Comparison of ENCODE assay signal across 9 cellular contexts in the genomic region with DNA sequence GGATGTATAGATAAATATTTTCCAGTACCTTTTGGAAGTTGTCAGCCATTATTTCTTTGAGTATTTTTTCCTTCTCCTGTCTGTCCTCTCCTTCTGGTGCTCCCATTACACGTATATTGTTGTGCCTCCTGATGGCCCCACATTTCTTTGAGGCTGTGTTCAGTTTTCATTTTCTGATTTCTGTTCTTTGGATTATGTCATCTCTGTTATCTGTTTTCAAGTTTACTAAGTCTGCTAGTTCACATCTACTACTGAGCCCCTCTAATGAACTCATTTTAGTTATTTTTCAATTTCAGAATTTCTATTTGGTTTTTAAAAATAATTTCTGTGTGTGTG. TPM values are rescaled to one million over a fixed set of nuclear protein-coding genes. Genes with fewer than 3 reads are reported as not detected.
DNase-seq lines count a peak whose midpoint lies in the region; ATAC-seq and TF ChIP-seq lines count a peak whose summit lies in the region.
"Had no signal": no experiment of that assay in that cellular context is flagged by ENCODE, and none has a peak within 500 bp of the region (broad histone marks: within the 10 kb centered on the region; RNA-seq: fewer than 3 reads in every experiment).

No MANE protein-coding gene starts in this region.

- TF ChIP-seq POLR2A in testis (IDR thresholded peaks at IDR 0.05) (no peak), esophagus squamous epithelium (IDR thresholded peaks at IDR 0.05) (no peak)

- no peaks in the 10 kb centered on the region for H3K9me3 Mint-ChIP-seq in activated T-cell treated with anti-CD3 and anti-CD28 coated beads, Interleukin-2, amount 50 U/mL, for 24 hours
- peaks cover 0 to 15% (median 1%) of the 10 kb centered on the region in 9 donors for H3K9me3 Mint-ChIP-seq in naive thymus-derived CD8-positive, alpha-beta T cell

- intact Hi-C loops in testis (cut with DNase I; ENCODE audit: low total_unique reads) (no loop called here), esophagus squamous epithelium (cut with DNase I) (no loop called here)

- peaks cover 86% of the 10 kb centered on the region for H3K4me1 Mint-ChIP-seq in activated T-cell treated with anti-CD3 and anti-CD28 coated beads, Interleukin-2, amount 50 U/mL, for 24 hours (ENCODE audit: low read depth)
- peaks cover 36 to 88% (median 83%) of the 10 kb centered on the region in 4 donors for H3K4me1 Mint-ChIP-seq in naive thymus-derived CD8-positive, alpha-beta T cell
- H3K4me1 Mint-ChIP-seq: neural progenitor cell had no signal

- ATAC-seq in GM21528 (IDR thresholded peaks at IDR 0.05; ENCODE audit: low FRiP score, unreplicated experiment): peak; percentile 62
- ATAC-seq in HG03135 (IDR thresholded peaks at IDR 0.05; ENCODE audit: unreplicated experiment): peak; percentile 57
- ATAC-seq in naive thymus-derived CD8-positive, alpha-beta T cell: no peak

- H3K4me1 ChIP-seq in testis (peaks cover 2% of the 10 kb centered on the region), esophagus squamous epithelium (peaks cover 5 to 69% (median 24%) of the 10 kb centered on the region in 3 donors)
- H3K4me1 ChIP-seq: neural progenitor cell had no signal

- peak overlapping the region; percentile 29 for H3K4me3 Mint-ChIP-seq in activated T-cell treated with anti-CD3 and anti-CD28 coated beads, Interleukin-2, amount 50 U/mL, for 24 hours
- peak overlapping the region in 7 of 10 donors; percentile 2 to 57 (median 19) for H3K4me3 Mint-ChIP-seq in naive thymus-derived CD8-positive, alpha-beta T cell
- H3K4me3 Mint-ChIP-seq: neural progenitor cell had no signal

- H3K27me3 ChIP-seq in testis: no peaks in the 10 kb centered on the region
- H3K27me3 ChIP-seq in esophagus squamous epithelium: no peaks in the 10 kb centered on the region
- H3K27me3 ChIP-seq: neural progenitor cell had no signal

- H3K9me3 ChIP-seq in testis (no peaks in the 10 kb centered on the region), esophagus squamous epithelium (no peaks in the 10 kb centered on the region)

- 88 to 96% methylated on average over 1 of the region's 1 CpG for WGBS in testis, 2 donors
- WGBS in esophagus squamous epithelium, 2 donors: 68 to 93% methylated on average over 1 of the region's 1 CpG

- no peaks in the 10 kb centered on the region for H3K27me3 Mint-ChIP-seq in activated T-cell treated with anti-CD3 and anti-CD28 coated beads, Interleukin-2, amount 50 U/mL, for 24 hours
- no peaks in the 10 kb centered on the region for H3K27me3 Mint-ChIP-seq in naive thymus-derived CD8-positive, alpha-beta T cell

- peaks cover 50% of the 10 kb centered on the region for H3K36me3 Mint-ChIP-seq in activated T-cell treated with anti-CD3 and anti-CD28 coated beads, Interleukin-2, amount 50 U/mL, for 24 hours (ENCODE audit: low read depth)
- H3K36me3 Mint-ChIP-seq in naive thymus-derived CD8-positive, alpha-beta T cell: peaks cover 16 to 27% (median 17%) of the 10 kb centered on the region in 3 donors

- H3K36me3 ChIP-seq in testis (ENCODE audit: low read depth, missing control alignments) (no peaks in the 10 kb centered on the region), esophagus squamous epithelium (peaks cover 0 to 5% (median 0%) of the 10 kb centered on the region in 3 donors)
- H3K36me3 ChIP-seq: neural progenitor cell had no signal

- H3K4me3 ChIP-seq in testis: no peak overlapping the region
- H3K4me3 ChIP-seq in esophagus squamous epithelium: no peak overlapping the region
- H3K4me3 ChIP-seq: neural progenitor cell had no signal

- peak overlapping the region; percentile 86 for H3K27ac Mint-ChIP-seq in activated T-cell treated with anti-CD3 and anti-CD28 coated beads, Interleukin-2, amount 50 U/mL, for 24 hours
- H3K27ac Mint-ChIP-seq in naive thymus-derived CD8-positive, alpha-beta T cell: peak overlapping the region in 3 of 10 donors; percentile 1 to 52 (median 19)
- H3K27ac Mint-ChIP-seq: neural progenitor cell had no signal

- no peak for TF ChIP-seq CTCF in testis (IDR thresholded peaks at IDR 0.05)
- no peak for TF ChIP-seq CTCF in esophagus squamous epithelium (IDR thresholded peaks at IDR 0.05)

- POLR2A ChIA-PET in naive thymus-derived CD8-positive, alpha-beta T cell (lab: Charles Lee): no interaction called here

- H3K27ac ChIP-seq in testis (no peak overlapping the region), esophagus squamous epithelium (no peak overlapping the region)
- H3K27ac ChIP-seq: neural progenitor cell had no signal

- DNase-seq in activated T-cell treated with anti-CD3 and anti-CD28 coated beads, Interleukin-2, amount 50 U/mL, for 24 hours: no peak
- no peak for DNase-seq in activated T-cell treated with anti-CD3 and anti-CD28 coated beads, Interleukin-2, amount 50 U/mL, for 1 hour
- no peak for DNase-seq in naive thymus-derived CD8-positive, alpha-beta T cell
- no peak for DNase-seq in A172 (ENCODE audit: low spot score)
- DNase-seq in testis: no peak
- no peak for DNase-seq in esophagus squamous epithelium (lab: John Stamatoyannopoulos, UW)

RNA-seq across cellular contexts. Expression of a gene that starts 16.3 kb away (rescaled TPM):
- 100 to 1,000 TPM; 165 to 173 TPM for total RNA-seq in naive thymus-derived CD8-positive, alpha-beta T cell
- 10 to 100 TPM; 35.3 to 65.3 (median 41.0) TPM for polyA plus RNA-seq in naive thymus-derived CD8-positive, alpha-beta T cell
- total RNA-seq in A172 (2014; rRNA removed; shearing (Covaris generic)): 17.0 and 18.6 TPM in 2 replicates
- total RNA-seq in testis (100 to 1,000 TPM in 1 of 2 donors, 10 to 100 TPM in 1; 93.4 to 104 TPM), esophagus squamous epithelium (10 to 100 TPM; 20.3 to 45.6 (median 26.9) TPM)
- 27.3 TPM for polyA plus RNA-seq in testis (ENCODE audit: insufficient read depth, low read depth, low replicate concordance)

Comparison
In these comparisons a context has a peak if more than half of its experiments do, and no peak if none do; other contexts are left out.
1. ATAC-seq: peak in GM21528 (single experiment) and HG03135 (single experiment); none in naive thymus-derived CD8-positive, alpha-beta T cell (0 of 2).